Comparison of ENCODE assay signal across 9 cellular contexts in the genomic region with DNA sequence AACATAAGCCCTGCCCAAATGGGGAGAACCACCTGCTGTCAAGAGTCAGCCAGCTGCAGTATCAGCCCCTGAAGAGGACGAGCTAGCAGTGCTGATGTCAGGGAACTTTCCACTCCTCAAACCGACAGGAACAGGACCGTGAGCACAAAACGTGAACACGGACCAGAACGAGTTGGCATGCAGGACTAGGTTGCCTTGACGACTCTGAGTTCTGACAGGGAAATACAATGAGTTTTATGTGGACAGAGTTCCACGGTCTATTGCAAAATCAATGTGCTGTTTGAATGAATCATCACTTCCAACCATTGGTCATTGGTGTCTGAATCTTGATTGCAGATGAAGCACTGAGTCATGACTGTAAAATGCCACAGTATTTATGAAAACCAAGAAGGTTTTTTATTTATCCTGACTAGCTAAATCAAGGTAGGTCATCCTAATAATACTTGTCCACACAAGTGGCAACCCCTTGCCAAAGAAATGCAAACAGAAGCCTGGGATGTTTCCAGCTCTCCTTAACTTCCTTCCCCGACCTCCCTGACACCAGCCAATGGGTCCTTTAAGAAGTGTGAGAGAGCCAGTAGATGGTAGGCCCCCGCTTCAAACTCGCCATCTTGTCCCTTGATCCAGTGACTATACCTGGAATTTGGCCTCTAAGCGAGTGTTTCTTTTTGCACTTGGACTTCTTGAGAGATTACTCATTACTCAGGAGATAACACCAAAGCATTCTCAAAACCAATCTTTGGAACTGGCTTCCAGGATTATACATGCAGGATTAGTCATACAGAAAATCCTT.
DNase-seq lines count a peak whose midpoint lies in the region; ATAC-seq and FAIRE-seq lines count a peak whose summit lies in the region.
"Had no signal": no experiment of that assay in that cellular context is flagged by ENCODE, and none has a peak within 500 bp of the region (broad histone marks: within the 10 kb centered on the region; RNA-seq: fewer than 3 reads in every experiment).

No MANE protein-coding gene starts in this region.

- no CpG with 5 or more reads among the region's 12 CpGs for WGBS in neuronal stem cell (ENCODE audit: extremely low coverage in 2 of 2, insufficient read length in 2 of 2, insufficient replicate concordance in 1 of 2), 2 donors

- H3K18ac ChIP-seq in neuronal stem cell (ENCODE audit: low read length) = peak overlapping the region; percentile 57

- H3K4ac ChIP-seq in neuronal stem cell (ENCODE audit: low read length) = no peak overlapping the region

- peak overlapping the region; percentile 82 for H3K14ac ChIP-seq in neuronal stem cell (ENCODE audit: low read length)

- no peak overlapping the region for H3K4me3 ChIP-seq in H7 (ENCODE audit: insufficient read depth, low read depth, low read length)
- H3K4me3 ChIP-seq in neuronal stem cell (ENCODE audit: low read length in 2 of 2) = no peak overlapping the region
- H3K4me3 ChIP-seq: SK-N-MC had no signal

- H2BK5ac ChIP-seq in neuronal stem cell (ENCODE audit: low read length) = no peak overlapping the region

- H3K23ac ChIP-seq in neuronal stem cell (ENCODE audit: low read depth, low read length, poor library complexity) = no peak overlapping the region

- H3K27me3 ChIP-seq in H7 (ENCODE audit: control insufficient read depth, insufficient read depth, low read length) (no peaks in the 10 kb centered on the region), neuronal stem cell (ENCODE audit: control insufficient read depth in 3 of 3, insufficient read depth in 3 of 3, low read depth in 1 of 3, low read length in 3 of 3) (no peaks in the 10 kb centered on the region)

- H3K9ac ChIP-seq in neuronal stem cell (ENCODE audit: low read depth, low read length, poor library complexity) = no peak overlapping the region

- no peaks in the 10 kb centered on the region for H3K79me1 ChIP-seq in neuronal stem cell (ENCODE audit: low read depth, low read length)

- H3K9me3 ChIP-seq in neuronal stem cell (replicated peaks in 1 of 2; ENCODE audit: control insufficient read depth in 2 of 2, insufficient read depth in 1 of 2, low read depth in 1 of 2, low read length in 2 of 2) = no peaks in the 10 kb centered on the region

- H3K4me1 ChIP-seq in neuronal stem cell (ENCODE audit: control insufficient read depth in 2 of 2, insufficient read depth in 1 of 2, low read depth in 1 of 2, low read length in 2 of 2) = peaks cover 0 to 4% of the 10 kb centered on the region in 2 donors

- DNase-seq in H7 = peak; percentile 15
- peak; percentile 98 for DNase-seq in NOMO-1 treated with DMSO at 0.1 percent for 48 hours (lab: John Stamatoyannopoulos, UW; ENCODE audit: unreplicated experiment)
- DNase-seq in neuronal stem cell (ENCODE audit: low spot score) = no peak
- no peak for DNase-seq in T-helper 9 cell

- no peak for ATAC-seq in GM21825 (IDR thresholded peaks at IDR 0.05; ENCODE audit: unreplicated experiment)
- ATAC-seq in HG03378 (IDR thresholded peaks at IDR 0.05; ENCODE audit: unreplicated experiment) = no peak
- ATAC-seq in GM18907 (IDR thresholded peaks at IDR 0.05; ENCODE audit: unreplicated experiment) = no peak

- H3K27ac ChIP-seq in neuronal stem cell (replicated peaks; ENCODE audit: low read length) = no peak overlapping the region
- H3K27ac ChIP-seq: SK-N-MC had no signal

- no peak overlapping the region for H4K91ac ChIP-seq in neuronal stem cell (ENCODE audit: low read depth, low read length, poor library complexity)

- no peak overlapping the region for H2BK15ac ChIP-seq in neuronal stem cell (ENCODE audit: low read length)

- peak; percentile 15 for FAIRE-seq in endometrium (lab: Jason Lieb, UNC)

- H2BK12ac ChIP-seq in neuronal stem cell (ENCODE audit: low read length) = no peak overlapping the region

- H2AK5ac ChIP-seq in neuronal stem cell (ENCODE audit: low read depth, low read length) = no peak overlapping the region

- H4K8ac ChIP-seq in neuronal stem cell (ENCODE audit: low read depth, low read length) = no peak overlapping the region

- H2AFZ ChIP-seq in neuronal stem cell (ENCODE audit: low read length) = peak overlapping the region; percentile 0

- H3K4me2 ChIP-seq in neuronal stem cell (ENCODE audit: insufficient read depth, low read length, poor library complexity, severe bottlenecking) = no peak overlapping the region

- H3K36me3 ChIP-seq in H7 (replicated peaks; ENCODE audit: control insufficient read depth, insufficient read depth, low read length) (no peaks in the 10 kb centered on the region), neuronal stem cell (replicated peaks in 1 of 2; ENCODE audit: control insufficient read depth in 2 of 2, insufficient read depth in 2 of 2, low read length in 2 of 2) (no peaks in the 10 kb centered on the region)

- no peak overlapping the region for H2BK120ac ChIP-seq in neuronal stem cell (ENCODE audit: low read depth, low read length)

Comparison
In these comparisons a context has a peak if more than half of its experiments do, and no peak if none do; other contexts are left out.
1. DNase-seq: peak in H7 (single experiment) and NOMO-1 treated with DMSO at 0.1 percent for 48 hours (single experiment); none in neuronal stem cell (single experiment) and T-helper 9 cell (single experiment).